In the genomic region with DNA sequence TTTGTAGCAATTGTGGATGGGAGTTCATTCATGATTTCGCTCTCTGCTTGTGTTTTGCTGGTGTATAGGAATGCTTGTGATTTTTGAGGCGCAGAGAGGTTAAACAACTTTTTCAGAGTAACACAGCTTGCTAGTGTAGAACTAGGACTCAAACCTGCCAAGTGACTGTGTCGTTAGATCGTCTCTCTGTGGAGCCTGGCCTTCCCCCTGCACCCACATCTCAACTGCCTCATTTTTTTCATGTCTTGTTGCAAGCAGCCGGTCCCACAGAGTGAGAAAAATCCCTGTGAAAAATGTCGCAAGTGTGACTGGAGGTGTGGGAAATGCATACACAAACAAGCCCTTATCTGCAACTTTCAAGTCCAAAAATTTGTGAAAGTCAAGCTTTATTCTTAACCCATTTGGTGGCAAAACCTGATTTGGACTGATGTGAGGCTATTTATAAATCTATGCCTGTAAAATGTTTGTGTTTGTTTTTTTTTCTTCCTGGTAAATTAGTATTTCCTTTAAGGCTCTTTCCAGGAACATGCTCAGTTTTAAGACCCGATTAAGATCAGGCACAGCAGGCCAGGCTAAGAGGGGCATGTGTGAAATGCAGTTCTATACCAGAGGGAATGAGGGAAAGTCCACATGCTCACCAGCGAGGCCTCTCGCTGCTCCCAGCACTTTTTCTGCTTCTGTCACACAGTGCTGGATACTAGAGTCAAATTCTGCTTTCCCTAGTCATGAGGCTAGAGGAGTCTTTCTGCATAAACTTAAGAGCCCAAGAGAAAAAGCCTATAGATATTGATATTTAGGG, we compare ENCODE assay signal across 14 cellular contexts. TPM values are rescaled to one million over a fixed set of nuclear protein-coding genes. Genes with fewer than 3 reads are reported as not detected.
DNase-seq lines count a peak whose midpoint lies in the region; ATAC-seq and TF ChIP-seq lines count a peak whose summit lies in the region.
"Had no signal": no experiment of that assay in that cellular context is flagged by ENCODE, and none has a peak within 500 bp of the region (broad histone marks: within the 10 kb centered on the region; RNA-seq: fewer than 3 reads in every experiment).

No MANE protein-coding gene starts in this region.

- ATAC-seq in left cardiac atrium, result peak; percentile 20 to 47
- no peak for ATAC-seq in HG02885 (IDR thresholded peaks at IDR 0.05; ENCODE audit: poor library complexity, unreplicated experiment)
- no peak for ATAC-seq in HG02588 (IDR thresholded peaks at IDR 0.05; ENCODE audit: unreplicated experiment)
- ATAC-seq in HG02852 (IDR thresholded peaks at IDR 0.05; ENCODE audit: unreplicated experiment), result no peak

- H3K36me3 Mint-ChIP-seq in osteocyte (ENCODE audit: unreplicated experiment), result peaks cover 29% of the 10 kb centered on the region

- H3K27ac ChIP-seq in VCaP, result peak overlapping the region; percentile 18; the same call in 1 of the 2 replicates

- TF ChIP-seq CTCF in VCaP (conservative IDR thresholded peaks at IDR 0.05) (no peak), osteocyte (IDR thresholded peaks at IDR 0.05) (no peak)

- peaks cover 9% of the 10 kb centered on the region for H3K9me3 Mint-ChIP-seq in osteocyte (ENCODE audit: unreplicated experiment)

- H3K4me3 Mint-ChIP-seq in osteocyte (ENCODE audit: unreplicated experiment), result no peak overlapping the region
- H3K4me3 Mint-ChIP-seq: CD14-positive monocyte had no signal

- H3K4me1 Mint-ChIP-seq in osteocyte (ENCODE audit: unreplicated experiment), result peaks cover 28% of the 10 kb centered on the region

- intact Hi-C loops in left cardiac atrium (cut with DNase I), result no loop called here

- DNase-seq in EH (ENCODE audit: low read depth) (peak; percentile 18), left cardiac atrium (no peak), osteocyte (ENCODE audit: extremely low spot score, unreplicated experiment) (no peak)
- DNase-seq: foreskin melanocyte, MG63, NCI-H1930, NCI-H748 treated with DMSO at 0.1 percent for 48 hours, RPMI8226, T-helper 9 cell had no signal

- H3K27ac Mint-ChIP-seq in osteocyte (ENCODE audit: unreplicated experiment), result peak overlapping the region; percentile 62
- H3K27ac Mint-ChIP-seq: CD14-positive monocyte had no signal

- H3K27me3 Mint-ChIP-seq in osteocyte (ENCODE audit: unreplicated experiment), result no peaks in the 10 kb centered on the region

RNA-seq across cellular contexts. Expression of gene ST6GAL1, which starts 25.8 kb away (rescaled TPM):
- total RNA-seq in left cardiac atrium, result 10 to 100 TPM; 46.6 to 67.1 TPM
- total RNA-seq in osteocyte, result 63.1 and 68.2 TPM in 2 replicates

Comparison
In these comparisons a context has a peak if more than half of its experiments do, and no peak if none do; other contexts are left out.
1. ATAC-seq: peak in left cardiac atrium (2 of 2); none in HG02885 (single experiment), HG02588 (single experiment) and HG02852 (single experiment).